ENCODE assay signal across 21 cellular contexts in genomic region chr3:71659758-71660666, GRCh38.
A peak's percentile ranks its signal among the peaks of the same experiment; 100 is the strongest.
DNase-seq lines count a peak whose midpoint lies in the region; ATAC-seq and TF ChIP-seq lines count a peak whose summit lies in the region.
"Had no signal": no experiment of that assay in that cellular context is flagged by ENCODE, and none has a peak within 500 bp of the region (broad histone marks: within the 10 kb centered on the region; RNA-seq: fewer than 3 reads in every experiment).

No MANE protein-coding gene starts in this region.

- H3K9me3 ChIP-seq in GM23248 (ENCODE audit: low read depth) (no peaks in the 10 kb centered on the region), body of pancreas (no peaks in the 10 kb centered on the region)
- no peaks in the 10 kb centered on the region for H3K9me3 ChIP-seq in CD4-positive, alpha-beta memory T cell (ENCODE audit: control insufficient read depth in 1 of 2, low read length in 2 of 2)

- H3K9me2 ChIP-seq in GM23248 (ENCODE audit: insufficient read depth) = no peaks in the 10 kb centered on the region

- CTCF ChIA-PET in CD4-positive, alpha-beta memory T cell (lab: Charles Lee; ENCODE audit: partially characterized antibody) = no interaction called here

- 39 to 47% methylated on average over 11 of the region's 11 CpGs for WGBS in GM23248 (ENCODE audit: low coverage in 1 of 2, low lambda C conversion rate in 2 of 2, missing lambda C conversion rate in 2 of 2), 2 experiments
- WGBS in body of pancreas, 2 donors = 37 to 42% methylated on average over 11 of the region's 11 CpGs
- WGBS in mesendoderm (ENCODE audit: extremely low coverage, insufficient coverage, low lambda C conversion rate) = no CpG with 5 or more reads among the region's 11 CpGs

- H3K18ac ChIP-seq in mesendoderm (ENCODE audit: low read length) = no peak overlapping the region

- no peaks in the 10 kb centered on the region for H4K20me1 ChIP-seq in GM23248 (ENCODE audit: insufficient read depth)

- peak overlapping the region in 1 of 7 donors; percentile 84 for H3K27ac Mint-ChIP-seq in CD4-positive, alpha-beta memory T cell
- H3K27ac Mint-ChIP-seq: dendritic cell treated with granulocyte-macrophage colony-stimulating factor and Interleukin-4, amounts not matched to agents 40 ng/mL and 50 ng/mL, for 4 days; memory B cell had no signal

- no peak overlapping the region for H4K8ac ChIP-seq in mesendoderm (ENCODE audit: low read depth, low read length)

- H3K56ac ChIP-seq in mesendoderm (ENCODE audit: low read length) = peak overlapping the region; percentile 7

- H3K4me1 ChIP-seq in GM23248 (ENCODE audit: insufficient read depth) (no peaks in the 10 kb centered on the region), body of pancreas (peaks cover 35% of the 10 kb centered on the region), mesendoderm (ENCODE audit: control insufficient read depth, low read depth, low read length) (no peaks in the 10 kb centered on the region)
- peaks cover 8% of the 10 kb centered on the region for H3K4me1 ChIP-seq in CD4-positive, alpha-beta memory T cell (ENCODE audit: insufficient read depth, low read length)

- H3K4me3 Mint-ChIP-seq in CD4-positive, alpha-beta memory T cell = no peak overlapping the region
- H3K4me3 Mint-ChIP-seq: dendritic cell treated with granulocyte-macrophage colony-stimulating factor and Interleukin-4, amounts not matched to agents 40 ng/mL and 50 ng/mL, for 4 days; memory B cell; neural crest cell had no signal

- no peak overlapping the region for H2AFZ ChIP-seq in GM23248

- no peak overlapping the region for H3K4ac ChIP-seq in mesendoderm (ENCODE audit: low read depth, low read length)

- no peaks in the 10 kb centered on the region for H3K27me3 Mint-ChIP-seq in CD4-positive, alpha-beta memory T cell
- H3K27me3 Mint-ChIP-seq: dendritic cell treated with granulocyte-macrophage colony-stimulating factor and Interleukin-4, amounts not matched to agents 40 ng/mL and 50 ng/mL, for 4 days had no signal

- no peak overlapping the region for H2AK5ac ChIP-seq in mesendoderm (ENCODE audit: low read length)

- peak; percentile 50 for DNase-seq in AG08395 (ENCODE audit: low spot score)
- DNase-seq in GM23248 = peak; percentile 24
- DNase-seq in body of pancreas = peak; percentile 57 to 82 (median 81)
- no peak for DNase-seq in mesendoderm
- DNase-seq in NCI-H446 (lab: John Stamatoyannopoulos, UW) = no peak
- DNase-seq in CD4-positive, alpha-beta memory T cell = no peak
- DNase-seq in substantia nigra (lab: John Stamatoyannopoulos, UW) = no peak
- DNase-seq: activated naive CD4-positive, alpha-beta T cell treated with Interleukin-2 at 50 U/mL for 16 hours; brain microvascular endothelial cell; Calu3; islet precursor cell; MV-4-11; NCI-H2081 treated with DMSO at 0.1 percent for 48 hours; NK-92 treated with Interleukin-12 subunit alpha and Interleukin-12 subunit beta, amount 100 ng/mL, for 24 hours; stimulated activated CD4-positive, alpha-beta T cell treated with anti-CD3 and anti-CD28 coated beads, Interleukin-1b, Interleukin-23, amount 100 ng/mL, for 48 hours had no signal

- peak in 1 of 3 donors; percentile 33 for TF ChIP-seq POLR2A in body of pancreas (IDR thresholded peaks at IDR 0.05)

- H3F3A ChIP-seq in GM23248 (ENCODE audit: insufficient read depth) = no peaks in the 10 kb centered on the region

- no peak overlapping the region for H3K23ac ChIP-seq in mesendoderm (ENCODE audit: low read length)

- in situ Hi-C loops in GM23248 (cut with MboI) = loop anchor here (10.0 to 25.0 kb wide), 2 partner anchors 1115 to 1573 kb away; no protein-coding TSS in a partner anchor

- intact Hi-C loops in body of pancreas (cut with DNase I) = no loop called here
- intact Hi-C loops in CD4-positive, alpha-beta memory T cell (cut with micrococcal nuclease) = no loop called here

- H3K79me2 ChIP-seq in GM23248 (ENCODE audit: insufficient read depth) (no peaks in the 10 kb centered on the region), mesendoderm (ENCODE audit: control insufficient read depth, insufficient read depth, low read length) (no peaks in the 10 kb centered on the region)

- H3K36me3 ChIP-seq in GM23248 (ENCODE audit: low read depth) = no peaks in the 10 kb centered on the region
- H3K36me3 ChIP-seq in body of pancreas (replicated peaks in 1 of 2; ENCODE audit: insufficient read depth in 1 of 2, low read depth in 2 of 2) = no peaks in the 10 kb centered on the region
- H3K36me3 ChIP-seq in mesendoderm (ENCODE audit: control insufficient read depth, insufficient read depth, low read length) = no peaks in the 10 kb centered on the region
- H3K36me3 ChIP-seq in CD4-positive, alpha-beta memory T cell (ENCODE audit: insufficient read depth, low read length) = no peaks in the 10 kb centered on the region
- H3K36me3 ChIP-seq: brain microvascular endothelial cell had no signal

- no peak overlapping the region for H3K4me3 ChIP-seq in GM23248
- no peak overlapping the region for H3K4me3 ChIP-seq in body of pancreas
- H3K4me3 ChIP-seq in mesendoderm (ENCODE audit: low read length) = no peak overlapping the region
- H3K4me3 ChIP-seq in CD4-positive, alpha-beta memory T cell (ENCODE audit: low read length in 2 of 2) = no peak overlapping the region
- H3K4me3 ChIP-seq: GM12878 had no signal

- no peak overlapping the region for H2BK15ac ChIP-seq in mesendoderm (replicated peaks; ENCODE audit: low read depth)

- H3K9me3 Mint-ChIP-seq in CD4-positive, alpha-beta memory T cell = no peaks in the 10 kb centered on the region
- H3K9me3 Mint-ChIP-seq: dendritic cell treated with granulocyte-macrophage colony-stimulating factor and Interleukin-4, amounts not matched to agents 40 ng/mL and 50 ng/mL, for 4 days; memory B cell; neural crest cell had no signal

- no peak overlapping the region for H4K5ac ChIP-seq in mesendoderm (ENCODE audit: low read length)

- H3K36me3 Mint-ChIP-seq in CD4-positive, alpha-beta memory T cell = peaks cover 27 to 36% of the 10 kb centered on the region in 2 donors

- H3K27me3 ChIP-seq in GM23248 (replicated peaks; ENCODE audit: insufficient read depth) = no peaks in the 10 kb centered on the region
- no peaks in the 10 kb centered on the region for H3K27me3 ChIP-seq in body of pancreas
- H3K27me3 ChIP-seq in mesendoderm (ENCODE audit: insufficient read depth, low read length, poor library complexity) = no peaks in the 10 kb centered on the region
- H3K27me3 ChIP-seq in CD4-positive, alpha-beta memory T cell (ENCODE audit: insufficient read depth, low read length) = no peaks in the 10 kb centered on the region
- H3K27me3 ChIP-seq: brain microvascular endothelial cell had no signal

- H2BK120ac ChIP-seq in mesendoderm (ENCODE audit: low read depth, low read length) = no peak overlapping the region

- POLR2A ChIA-PET in CD4-positive, alpha-beta memory T cell (lab: Charles Lee; ENCODE audit: partially characterized antibody) = no interaction called here

- H3K9ac ChIP-seq in GM23248 = no peak overlapping the region
- H3K9ac ChIP-seq in mesendoderm (ENCODE audit: low read length) = no peak overlapping the region

- H3K4me1 Mint-ChIP-seq in CD4-positive, alpha-beta memory T cell = peaks cover 6 to 32% (median 14%) of the 10 kb centered on the region in 4 donors
- H3K4me1 Mint-ChIP-seq: memory B cell had no signal

- H3K4me2 ChIP-seq in GM23248 (ENCODE audit: unreplicated experiment) (no peak overlapping the region), mesendoderm (ENCODE audit: low read length) (no peak overlapping the region)

- ATAC-seq in body of pancreas (peak; percentile 72), HG03378 (IDR thresholded peaks at IDR 0.05; ENCODE audit: unreplicated experiment) (no peak)
- ATAC-seq: GM12878, HepG2 had no signal

- peak in 3 of 7 experiments; percentile 11 to 23 (median 13) for TF ChIP-seq CTCF in body of pancreas (IDR thresholded peaks at IDR 0.05)

- H3K79me1 ChIP-seq in mesendoderm (ENCODE audit: low read length) = no peaks in the 10 kb centered on the region

- H3K27ac ChIP-seq in GM23248 = no peak overlapping the region
- H3K27ac ChIP-seq in body of pancreas = peak overlapping the region; percentile 77 to 91 (median 80)
- H3K27ac ChIP-seq in mesendoderm (ENCODE audit: low read depth, low read length) = no peak overlapping the region
- no peak overlapping the region for H3K27ac ChIP-seq in CD4-positive, alpha-beta memory T cell (ENCODE audit: low read depth, low read length)
- H3K27ac ChIP-seq in substantia nigra (ENCODE audit: low read depth, low read length, poor library complexity, severe bottlenecking) = no peak overlapping the region
- H3K27ac ChIP-seq: brain microvascular endothelial cell had no signal

- H2BK5ac ChIP-seq in mesendoderm (ENCODE audit: low read length) = no peak overlapping the region

Comparison
In these comparisons a context has a peak if more than half of its experiments do, and no peak if none do; other contexts are left out.
1. DNase-seq: peak in AG08395 (single experiment), GM23248 (single experiment) and body of pancreas (4 of 4); none in mesendoderm (single experiment), NCI-H446 (0 of 2), CD4-positive, alpha-beta memory T cell (0 of 5) and substantia nigra (0 of 49).
2. H3K27ac ChIP-seq: peak in body of pancreas (4 of 4); none in GM23248 (single experiment), mesendoderm (single experiment), CD4-positive, alpha-beta memory T cell (single experiment) and substantia nigra (single experiment).